ENCODE assay signal across 8 cellular contexts in the genomic region with DNA sequence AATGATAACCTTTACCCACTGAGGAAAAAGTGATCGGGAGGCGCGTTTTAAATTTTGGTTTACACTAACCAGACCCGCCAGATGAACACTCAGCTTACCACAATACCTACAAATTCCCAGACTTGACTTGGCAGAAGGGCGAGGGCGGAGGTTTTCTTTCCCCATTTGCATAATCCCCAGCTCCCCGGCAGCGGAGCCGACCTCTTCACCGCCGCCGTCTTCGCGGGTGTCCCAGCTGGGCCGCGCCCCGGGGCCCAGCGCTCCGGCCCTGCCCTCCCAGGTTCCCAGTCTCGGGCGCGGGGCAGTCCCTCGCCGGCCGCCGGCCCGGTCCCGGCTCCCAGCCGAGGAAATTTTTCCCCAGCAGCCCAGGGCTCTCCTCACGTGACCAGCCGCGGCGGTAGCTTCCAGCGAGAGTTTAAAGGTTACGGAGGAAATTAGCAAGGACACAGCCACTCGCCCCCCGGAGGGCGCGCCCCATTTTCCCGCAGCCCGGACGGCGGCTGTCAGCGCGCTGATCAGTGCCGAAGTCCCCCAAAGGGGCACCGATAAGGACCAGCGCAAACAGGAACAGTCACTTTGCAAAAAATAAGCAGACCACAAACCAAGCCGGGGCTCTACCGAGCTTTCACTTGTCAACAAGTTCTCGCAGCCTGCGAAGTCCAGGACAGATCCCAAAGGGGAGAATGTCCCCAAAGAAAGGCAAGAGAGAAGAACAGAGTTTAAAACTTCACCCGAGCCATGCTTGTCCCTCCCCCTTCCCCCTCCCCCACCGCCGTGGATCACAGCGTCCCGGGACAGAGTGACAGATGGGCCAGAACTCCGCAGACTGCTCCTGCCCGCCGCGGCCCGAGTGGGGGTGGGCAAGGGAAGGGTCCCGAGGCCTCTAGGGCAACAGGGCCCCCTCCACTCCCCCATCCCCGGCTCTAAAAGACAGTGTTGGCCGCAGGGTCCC. TPM values are rescaled to one million over a fixed set of nuclear protein-coding genes. Genes with fewer than 3 reads are reported as not detected.
DNase-seq lines count a peak whose midpoint lies in the region; ATAC-seq and TF ChIP-seq lines count a peak whose summit lies in the region.

No MANE protein-coding gene starts in this region.

- H3K36me3 Mint-ChIP-seq in activated naive CD4-positive, alpha-beta T cell treated with anti-CD3 and anti-CD28 coated beads for 36 hours (ENCODE audit: low read depth): peaks cover 1% of the 10 kb centered on the region
- H3K36me3 Mint-ChIP-seq in type B pancreatic cell: peaks cover 5% of the 10 kb centered on the region

- ATAC-seq in GM18870 (IDR thresholded peaks at IDR 0.05; ENCODE audit: unreplicated experiment) (peak; percentile 32), HG03159 (IDR thresholded peaks at IDR 0.05; ENCODE audit: unreplicated experiment) (peak; percentile 15)

- H3K9me3 Mint-ChIP-seq in activated naive CD4-positive, alpha-beta T cell treated with anti-CD3 and anti-CD28 coated beads for 36 hours: no peaks in the 10 kb centered on the region
- H3K9me3 Mint-ChIP-seq in type B pancreatic cell: no peaks in the 10 kb centered on the region

- DNase-seq in AG08396 (ENCODE audit: low spot score) (peak; percentile 82), RPMI7951 (ENCODE audit: low read depth) (peak; percentile 63), globus pallidus (ENCODE audit: low spot score) (peak; percentile 70), occipital lobe (lab: John Stamatoyannopoulos, UW) (peak; percentile 14), type B pancreatic cell (ENCODE audit: extremely low spot score, unreplicated experiment) (peak; percentile 75)
- peak; percentile 71 for DNase-seq in activated naive CD4-positive, alpha-beta T cell treated with anti-CD3 and anti-CD28 coated beads for 36 hours

- TF ChIP-seq CTCF in type B pancreatic cell (conservative IDR thresholded peaks at IDR 0.05): no peak

- peaks cover 22% of the 10 kb centered on the region for H3K4me1 Mint-ChIP-seq in activated naive CD4-positive, alpha-beta T cell treated with anti-CD3 and anti-CD28 coated beads for 36 hours (ENCODE audit: low read depth)
- H3K4me1 Mint-ChIP-seq in type B pancreatic cell (ENCODE audit: unreplicated experiment): peaks cover 24% of the 10 kb centered on the region

- peak overlapping the region; percentile 95 for H3K4me3 Mint-ChIP-seq in activated naive CD4-positive, alpha-beta T cell treated with anti-CD3 and anti-CD28 coated beads for 36 hours
- peak overlapping the region; percentile 98 for H3K4me3 Mint-ChIP-seq in type B pancreatic cell

- H3K27me3 Mint-ChIP-seq in activated naive CD4-positive, alpha-beta T cell treated with anti-CD3 and anti-CD28 coated beads for 36 hours (ENCODE audit: low read depth): peaks cover 3% of the 10 kb centered on the region
- H3K27me3 Mint-ChIP-seq in type B pancreatic cell: peaks cover 34% of the 10 kb centered on the region

- peak overlapping the region; percentile 83 for H3K27ac Mint-ChIP-seq in activated naive CD4-positive, alpha-beta T cell treated with anti-CD3 and anti-CD28 coated beads for 36 hours
- peak overlapping the region; percentile 87 for H3K27ac Mint-ChIP-seq in type B pancreatic cell

- intact Hi-C loops in activated naive CD4-positive, alpha-beta T cell treated with anti-CD3 and anti-CD28 coated beads for 36 hours (cut with micrococcal nuclease): loop anchor here (2.0 to 5.0 kb wide), 2 partner anchors 209 to 712 kb away; no protein-coding TSS in a partner anchor

- CTCF ChIA-PET in activated naive CD4-positive, alpha-beta T cell treated with anti-CD3 and anti-CD28 coated beads for 36 hours (lab: Charles Lee): interaction anchor here (0.7 to 1.9 kb wide), 5 partner anchors 12 to 132 kb away, joined by 3 to 14 read pairs (median 4); no protein-coding TSS in a partner anchor

RNA-seq across cellular contexts. Expression of gene PRKCE, which starts 1.3 kb away (rescaled TPM):
- 28.2 and 30.2 TPM in 2 replicates for total RNA-seq in RPMI7951 (2014; rRNA removed; shearing (Covaris generic))
- total RNA-seq in activated naive CD4-positive, alpha-beta T cell treated with anti-CD3 and anti-CD28 coated beads for 36 hours: 10 to 100 TPM in 1 of 2 experiments, 1 to 10 TPM in 1; 9.4 to 10.6 TPM
- total RNA-seq in occipital lobe (62.2 TPM), type B pancreatic cell (ENCODE audit: low replicate concordance) (9.5 and 21.2 TPM in 2 replicates)

RNA-seq across cellular contexts. Expression of gene SRBD1, which starts 39.1 kb away (rescaled TPM):
- total RNA-seq in RPMI7951 (2014; rRNA removed; shearing (Covaris generic)): 13.4 and 19.7 TPM in 2 replicates
- 10 to 100 TPM; 21.3 to 22.6 TPM for total RNA-seq in activated naive CD4-positive, alpha-beta T cell treated with anti-CD3 and anti-CD28 coated beads for 36 hours
- total RNA-seq in occipital lobe (78.6 TPM), type B pancreatic cell (ENCODE audit: low replicate concordance) (10.7 and 19.3 TPM in 2 replicates)

Comparison
In these comparisons a context has a peak if more than half of its experiments do, and no peak if none do; other contexts are left out.
1. Peak in every context shown above with its lines: DNase-seq and ATAC-seq.
2. DNase-seq: peak in every context shown above with its lines; median percentile 82 in AG08396; 75 in type B pancreatic cell; 71 in activated naive CD4-positive, alpha-beta T cell treated with anti-CD3 and anti-CD28 coated beads for 36 hours; 70 in globus pallidus; 63 in RPMI7951; 14 in occipital lobe.